Comparison of ENCODE assay signal across 8 cellular contexts in the genomic region with DNA sequence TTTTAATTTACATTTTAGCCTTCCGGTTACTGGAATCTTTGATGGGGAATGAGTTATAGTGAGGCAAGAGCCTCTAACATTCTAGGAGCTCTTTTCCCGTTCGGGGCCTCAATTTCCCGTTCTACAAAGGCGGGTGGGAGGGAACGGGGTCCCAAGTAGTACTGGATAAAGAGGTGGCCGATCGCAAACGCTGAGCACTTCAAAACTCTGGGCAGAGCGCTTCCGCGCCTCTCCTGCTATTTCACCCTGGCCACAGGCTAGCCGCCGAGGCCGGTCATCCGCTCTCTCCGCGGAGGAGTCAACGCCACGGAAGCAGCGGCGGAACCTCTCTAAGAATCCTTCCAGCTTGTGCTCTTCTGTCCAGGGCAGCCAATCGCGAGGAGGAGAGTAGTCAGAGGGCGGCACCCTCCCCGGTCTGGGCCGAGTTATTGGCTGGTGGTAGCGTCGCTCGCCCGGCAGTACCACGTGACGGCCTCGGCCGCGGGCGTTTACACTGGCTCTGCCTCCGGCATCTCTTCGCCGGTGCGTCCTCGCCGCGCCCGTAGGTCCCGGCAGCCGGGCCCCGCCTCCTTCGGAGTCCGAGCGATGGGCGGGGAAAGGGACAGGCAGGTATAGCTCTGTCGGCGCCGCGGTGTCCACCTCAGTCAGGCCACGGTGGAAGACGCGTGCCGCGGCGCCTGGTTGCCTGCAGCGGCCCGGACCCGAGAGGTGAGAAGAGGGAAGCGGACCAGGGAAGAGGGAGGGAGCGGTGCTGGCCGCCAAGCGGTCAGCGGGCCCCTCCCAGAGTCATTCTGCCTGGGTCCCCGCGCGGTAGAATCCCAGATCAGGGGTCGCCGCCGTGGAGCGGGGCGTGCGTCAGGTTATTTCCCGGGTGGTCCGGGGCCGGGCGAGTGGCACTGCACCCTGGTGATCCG. TPM values are rescaled to one million over a fixed set of nuclear protein-coding genes. Genes with fewer than 3 reads are reported as not detected.
DNase-seq lines count a peak whose midpoint lies in the region; ATAC-seq and TF ChIP-seq lines count a peak whose summit lies in the region.

Gene SLC26A2 (plus strand): TSS at position 487 of the 914 bp plus-strand sequence. CDS start 16,895 bp downstream, outside the sequence.

- H3K4me1 ChIP-seq in DND-41 (ENCODE audit: insufficient read depth, low read length) = peaks cover 26% of the 10 kb centered on the region
- peaks cover 20% of the 10 kb centered on the region for H3K4me1 ChIP-seq in Karpas-422 (ENCODE audit: low read length)
- H3K4me1 ChIP-seq in naive thymus-derived CD4-positive, alpha-beta T cell (ENCODE audit: control insufficient read depth in 2 of 2, insufficient read depth in 2 of 2, low read length in 2 of 2) = peaks cover 16 to 28% of the 10 kb centered on the region in 2 donors

- H3K4me3 Mint-ChIP-seq in naive thymus-derived CD4-positive, alpha-beta T cell = peak within 1 kb of the TSS; percentile 90 to 100 (median 96)
- H3K4me3 Mint-ChIP-seq in stimulated activated naive B cell treated with anti-CD40 and anti-IgM and Interleukin-4, amounts not matched to agents 10 μg/mL and 1 μg/mL and 100 μg/mL, for 72 hours = peak within 1 kb of the TSS; percentile 87 to 94

- peak within 1 kb of the TSS; percentile 80 for H3K27ac ChIP-seq in DND-41 (ENCODE audit: low read length)
- H3K27ac ChIP-seq in Karpas-422 (ENCODE audit: low read length) = no peak within 1 kb of the TSS
- peak within 1 kb of the TSS; percentile 77 for H3K27ac ChIP-seq in naive thymus-derived CD4-positive, alpha-beta T cell (ENCODE audit: low read depth, low read length)

- no peaks in the 10 kb centered on the region for H3K36me3 ChIP-seq in DND-41 (ENCODE audit: insufficient read depth, low read length)
- H3K36me3 ChIP-seq in Karpas-422 (ENCODE audit: insufficient read depth, low read length) = no peaks in the 10 kb centered on the region
- peaks cover 0 to 4% (median 0%) of the 10 kb centered on the region in 3 experiments for H3K36me3 ChIP-seq in naive thymus-derived CD4-positive, alpha-beta T cell (ENCODE audit: control insufficient read depth in 2 of 3, insufficient read depth in 3 of 3, low read length in 3 of 3)

- no peaks in the 10 kb centered on the region for H3K27me3 Mint-ChIP-seq in naive thymus-derived CD4-positive, alpha-beta T cell
- H3K27me3 Mint-ChIP-seq in stimulated activated naive B cell treated with anti-CD40 and anti-IgM and Interleukin-4, amounts not matched to agents 10 μg/mL and 1 μg/mL and 100 μg/mL, for 72 hours = no peaks in the 10 kb centered on the region

- CTCF ChIA-PET in naive thymus-derived CD4-positive, alpha-beta T cell (lab: Charles Lee) = interaction anchor here (0.5 to 1.4 kb wide), 5 partner anchors 9 to 334 kb away, joined by 3 to 4 read pairs (median 3); partner anchors contain the start of genes HMGXB3 and TIGD6

- POLR2A ChIA-PET in naive thymus-derived CD4-positive, alpha-beta T cell (lab: Charles Lee) = interaction anchor here (0.7 to 1.9 kb wide), 10 partner anchors 8 to 1292 kb away, joined by 3 to 5 read pairs (median 4); partner anchors contain the start of genes CSNK1A1, GM2A, HMGXB3 and PPARGC1B

- peak within 1 kb of the TSS; percentile 92 for H3K4me2 ChIP-seq in DND-41 (ENCODE audit: insufficient read depth, low read length)
- H3K4me2 ChIP-seq in Karpas-422 (ENCODE audit: low read depth, low read length, poor library complexity, severe bottlenecking) = peak within 1 kb of the TSS; percentile 76

- H4K20me1 ChIP-seq in DND-41 (ENCODE audit: insufficient read depth, low read length) (no peaks in the 10 kb centered on the region), Karpas-422 (ENCODE audit: insufficient read depth, low read depth, low read length) (no peaks in the 10 kb centered on the region)

- H3K9me2 ChIP-seq in Karpas-422 (replicated peaks; ENCODE audit: insufficient read depth, low read length) = no peaks in the 10 kb centered on the region

- H3K4me3 ChIP-seq in DND-41 (ENCODE audit: low read depth in 1 of 2, low read length in 2 of 2) = peak within 1 kb of the TSS; percentile 62 to 70
- H3K4me3 ChIP-seq in Karpas-422 (ENCODE audit: low read length) = peak within 1 kb of the TSS; percentile 87
- peak within 1 kb of the TSS; percentile 98 for H3K4me3 ChIP-seq in naive thymus-derived CD4-positive, alpha-beta T cell (ENCODE audit: low read length)

- TF ChIP-seq CTCF in DND-41 (IDR thresholded peaks at IDR 0.05; ENCODE audit: borderline replicate concordance, extremely low read depth, low read length, poor library complexity, severe bottlenecking) = no peak

- H3K9ac ChIP-seq in DND-41 (ENCODE audit: low read depth, low read length) (peak within 1 kb of the TSS; percentile 79), Karpas-422 (ENCODE audit: low read length) (peak within 1 kb of the TSS; percentile 74)

- no peaks in the 10 kb centered on the region for H3K9me3 ChIP-seq in DND-41 (ENCODE audit: insufficient read depth, low read length, severe bottlenecking)
- no peaks in the 10 kb centered on the region for H3K9me3 ChIP-seq in Karpas-422 (ENCODE audit: low read length)
- no peaks in the 10 kb centered on the region for H3K9me3 ChIP-seq in naive thymus-derived CD4-positive, alpha-beta T cell (ENCODE audit: control insufficient read depth in 2 of 3, low read length in 3 of 3)

- DNase-seq in DND-41 = peak; percentile 95
- DNase-seq in Karpas-422 = peak; percentile 97
- DNase-seq in RKO (ENCODE audit: low spot score) = peak; percentile 98
- peak; percentile 84 to 88 for DNase-seq in activated T-helper 1 cell treated with anti-CD3 and anti-CD28 coated beads, Interleukin-2, amount 50 U/mL, for 16 hours (ENCODE audit: low read depth in 1 of 2, low spot score in 1 of 2)
- DNase-seq in fibroblast of gingiva (ENCODE audit: low read depth) = peak; percentile 98
- peak; percentile 78 to 92 (median 91) for DNase-seq in naive thymus-derived CD4-positive, alpha-beta T cell
- DNase-seq in stimulated activated naive B cell treated with anti-CD40 and anti-IgM and Interleukin-4, amounts not matched to agents 10 μg/mL and 1 μg/mL and 100 μg/mL, for 72 hours = peak; percentile 95

- intact Hi-C loops in naive thymus-derived CD4-positive, alpha-beta T cell (cut with micrococcal nuclease) = loop anchor here (1.0 to 10.0 kb wide), 18 partner anchors 30 to 1810 kb away; partner anchors contain the start of genes CSNK1A1 (in 2 of the 2), FBXO38 (in 2 of the 2), HMGXB3 (in 2 of the 2) and TIGD6 (in 2 of the 2)

- peaks cover 0 to 3% (median 0%) of the 10 kb centered on the region in 11 donors for H3K9me3 Mint-ChIP-seq in naive thymus-derived CD4-positive, alpha-beta T cell
- peaks cover 0 to 1% of the 10 kb centered on the region in 2 donors for H3K9me3 Mint-ChIP-seq in stimulated activated naive B cell treated with anti-CD40 and anti-IgM and Interleukin-4, amounts not matched to agents 10 μg/mL and 1 μg/mL and 100 μg/mL, for 72 hours

- ATAC-seq in DND-41 (ENCODE audit: insufficient read depth, low read depth) (peak; percentile 99), GM21825 (IDR thresholded peaks at IDR 0.05; ENCODE audit: unreplicated experiment) (peak; percentile 99)
- ATAC-seq in naive thymus-derived CD4-positive, alpha-beta T cell = peak; percentile 99
- peak; percentile 98 to 99 for ATAC-seq in stimulated activated naive B cell treated with anti-CD40 and anti-IgM and Interleukin-4, amounts not matched to agents 10 μg/mL and 1 μg/mL and 100 μg/mL, for 72 hours (replicated peaks)

- H2AFZ ChIP-seq in DND-41 (ENCODE audit: low read depth, low read length) (peak within 1 kb of the TSS; percentile 88), Karpas-422 (ENCODE audit: low read length) (peak within 1 kb of the TSS; percentile 94)

- H3K79me2 ChIP-seq in DND-41 (ENCODE audit: insufficient read depth, low read length) = peaks cover 12% of the 10 kb centered on the region
- no peaks in the 10 kb centered on the region for H3K79me2 ChIP-seq in Karpas-422 (ENCODE audit: low read length)

- H3K4me1 Mint-ChIP-seq in naive thymus-derived CD4-positive, alpha-beta T cell = peaks cover 14 to 43% (median 37%) of the 10 kb centered on the region in 7 donors
- H3K4me1 Mint-ChIP-seq in stimulated activated naive B cell treated with anti-CD40 and anti-IgM and Interleukin-4, amounts not matched to agents 10 μg/mL and 1 μg/mL and 100 μg/mL, for 72 hours = peaks cover 19 to 36% of the 10 kb centered on the region in 2 donors

- peaks cover 3 to 7% (median 4%) of the 10 kb centered on the region in 5 donors for H3K36me3 Mint-ChIP-seq in naive thymus-derived CD4-positive, alpha-beta T cell
- H3K36me3 Mint-ChIP-seq in stimulated activated naive B cell treated with anti-CD40 and anti-IgM and Interleukin-4, amounts not matched to agents 10 μg/mL and 1 μg/mL and 100 μg/mL, for 72 hours = peaks cover 3 to 10% of the 10 kb centered on the region in 2 donors

- peak within 1 kb of the TSS; percentile 94 to 98 (median 97) for H3K27ac Mint-ChIP-seq in naive thymus-derived CD4-positive, alpha-beta T cell
- H3K27ac Mint-ChIP-seq in stimulated activated naive B cell treated with anti-CD40 and anti-IgM and Interleukin-4, amounts not matched to agents 10 μg/mL and 1 μg/mL and 100 μg/mL, for 72 hours = peak within 1 kb of the TSS; percentile 99

- H3K27me3 ChIP-seq in DND-41 (ENCODE audit: insufficient read depth, low read length, poor library complexity) = no peaks in the 10 kb centered on the region
- no peaks in the 10 kb centered on the region for H3K27me3 ChIP-seq in Karpas-422 (ENCODE audit: low read length)
- H3K27me3 ChIP-seq in naive thymus-derived CD4-positive, alpha-beta T cell (ENCODE audit: control insufficient read depth in 2 of 2, insufficient read depth in 2 of 2, low read length in 2 of 2) = no peaks in the 10 kb centered on the region

RNA-seq across cellular contexts. Expression of gene SLC26A2, which starts in this region (rescaled TPM):
- total RNA-seq in Karpas-422 (2014; rRNA removed; shearing (Covaris generic); ENCODE audit: low replicate concordance) = 3.9 and 5.4 TPM in 2 replicates
- total RNA-seq in naive thymus-derived CD4-positive, alpha-beta T cell = 10 to 100 TPM in 2 of 5 experiments, 1 to 10 TPM in 3; 5.2 to 16.5 (median 9.6) TPM
- 1 to 10 TPM; 3.2 to 3.9 TPM for polyA plus RNA-seq in naive thymus-derived CD4-positive, alpha-beta T cell
